ENCODE assay signal across 18 cellular contexts in genomic region chr3:119831941-119832371, GRCh38. TPM values are rescaled to one million over a fixed set of nuclear protein-coding genes. Genes with fewer than 3 reads are reported as not detected.
DNase-seq lines count a peak whose midpoint lies in the region; FAIRE-seq and TF ChIP-seq lines count a peak whose summit lies in the region.
"Had no signal": no experiment of that assay in that cellular context is flagged by ENCODE, and none has a peak within 500 bp of the region (broad histone marks: within the 10 kb centered on the region; RNA-seq: fewer than 3 reads in every experiment).

No MANE protein-coding gene starts in this region.

- H3K36me3 Mint-ChIP-seq in immature natural killer cell: peaks cover 3 to 4% (median 3%) of the 10 kb centered on the region in 3 donors
- H3K36me3 Mint-ChIP-seq in activated CD4-positive, alpha-beta T cell treated with anti-CD3 and anti-CD28 coated beads, Interleukin-2, amount 10 ng/mL, durations not matched to agents 24 days and 14 days (ENCODE audit: low read depth): peaks cover 5% of the 10 kb centered on the region
- H3K36me3 Mint-ChIP-seq: natural killer cell had no signal

- no peak for TF ChIP-seq CTCF in astrocyte of the spinal cord (IDR thresholded peaks at IDR 0.05; ENCODE audit: low read depth, low read length)

- peaks cover 5% of the 10 kb centered on the region for H3K36me3 ChIP-seq in mesodermal cell (ENCODE audit: control insufficient read depth, insufficient read depth, low read length)

- peak overlapping the region in 3 of 6 donors; percentile 22 to 26 (median 24) for H3K27ac Mint-ChIP-seq in immature natural killer cell
- no peak overlapping the region for H3K27ac Mint-ChIP-seq in activated CD4-positive, alpha-beta T cell treated with anti-CD3 and anti-CD28 coated beads, Interleukin-2, amount 10 ng/mL, durations not matched to agents 24 days and 14 days
- H3K27ac Mint-ChIP-seq: activated naive CD4-positive, alpha-beta T cell treated with anti-CD3 and anti-CD28 coated beads, Interleukin-2, amount 10 ng/mL, durations not matched to agents 7 days and 5 days; natural killer cell had no signal

- intact Hi-C loops in activated CD4-positive, alpha-beta T cell treated with anti-CD3 and anti-CD28 coated beads, Interleukin-2, amount 10 ng/mL, durations not matched to agents 24 days and 14 days (cut with micrococcal nuclease): no loop called here

- H3K27ac ChIP-seq in mesodermal cell (ENCODE audit: low read depth, low read length, severe bottlenecking): peak overlapping the region; percentile 62
- H3K27ac ChIP-seq: coronary artery had no signal

- H3K9me3 ChIP-seq in mesodermal cell (ENCODE audit: control insufficient read depth, low read length): no peaks in the 10 kb centered on the region

- H3K27me3 Mint-ChIP-seq in immature natural killer cell (ENCODE audit: low read depth in 3 of 3): no peaks in the 10 kb centered on the region
- H3K27me3 Mint-ChIP-seq in activated CD4-positive, alpha-beta T cell treated with anti-CD3 and anti-CD28 coated beads, Interleukin-2, amount 10 ng/mL, durations not matched to agents 24 days and 14 days: no peaks in the 10 kb centered on the region
- H3K27me3 Mint-ChIP-seq: activated naive CD4-positive, alpha-beta T cell treated with anti-CD3 and anti-CD28 coated beads, Interleukin-2, amount 10 ng/mL, durations not matched to agents 7 days and 5 days; stimulated activated naive CD8-positive, alpha-beta T cell treated with anti-CD3 and anti-CD28 coated beads, Interleukin-15, amount 100 ng/mL, for 72 hours had no signal

- no CpG with 5 or more reads among the region's 1 CpG for WGBS in mesodermal cell (ENCODE audit: insufficient coverage in 2 of 2), 2 experiments

- peak; percentile 86 for FAIRE-seq in H54 (lab: Jason Lieb, UNC)
- FAIRE-seq: HTR-8/SVneo had no signal

- no peak overlapping the region for H3K4me3 Mint-ChIP-seq in immature natural killer cell
- H3K4me3 Mint-ChIP-seq in activated CD4-positive, alpha-beta T cell treated with anti-CD3 and anti-CD28 coated beads, Interleukin-2, amount 10 ng/mL, durations not matched to agents 24 days and 14 days: no peak overlapping the region
- H3K4me3 Mint-ChIP-seq: activated naive CD4-positive, alpha-beta T cell treated with anti-CD3 and anti-CD28 coated beads, Interleukin-2, amount 10 ng/mL, durations not matched to agents 7 days and 5 days; CD14-positive monocyte; natural killer cell; stimulated activated naive CD8-positive, alpha-beta T cell treated with anti-CD3 and anti-CD28 coated beads, Interleukin-15, amount 100 ng/mL, for 72 hours had no signal

- H3K4me3 ChIP-seq in astrocyte of the spinal cord (ENCODE audit: low read depth, low read length) (no peak overlapping the region), mesodermal cell (ENCODE audit: extremely low read depth, insufficient read depth, low read length, poor library complexity, severe bottlenecking) (no peak overlapping the region)
- H3K4me3 ChIP-seq: coronary artery had no signal

- H3K4me1 ChIP-seq in mesodermal cell (ENCODE audit: control insufficient read depth, insufficient read depth, low read length, poor library complexity, severe bottlenecking): peaks cover 16% of the 10 kb centered on the region

- in situ Hi-C loops in astrocyte of the spinal cord (cut with HindIII; ENCODE audit: low sequenced_read_pairs): no loop called here

- TF ChIP-seq POLR2A in H54 (IDR thresholded peaks at IDR 0.05; ENCODE audit: low read depth, low read length): no peak

- DNase-seq in AG20443 (ENCODE audit: low spot score) (peak; percentile 27), H54 (ENCODE audit: insufficient read length, low spot score) (no peak), astrocyte of the spinal cord (ENCODE audit: low read depth, low spot score) (peak; percentile 78), immature natural killer cell (no peak), NCI-H1417 treated with DMSO at 0.1 percent for 48 hours (lab: John Stamatoyannopoulos, UW) (no peak)
- DNase-seq in activated CD4-positive, alpha-beta T cell treated with anti-CD3 and anti-CD28 coated beads, Interleukin-2, amount 10 ng/mL, durations not matched to agents 24 days and 14 days: no peak
- no peak for DNase-seq in NK-92 treated with Interleukin-12 subunit alpha and Interleukin-12 subunit beta, amount 100 ng/mL, for 24 hours (lab: John Stamatoyannopoulos, UW)
- DNase-seq: activated naive CD4-positive, alpha-beta T cell treated with anti-CD3 and anti-CD28 coated beads, Interleukin-2, amount 10 ng/mL, durations not matched to agents 7 days and 5 days; natural killer cell; NCI-H1092 treated with DMSO at 0.1 percent for 48 hours; NCI-H446 treated with DMSO at 0.1 percent for 48 hours; stimulated activated naive CD8-positive, alpha-beta T cell treated with anti-CD3 and anti-CD28 coated beads, Interleukin-15, amount 100 ng/mL, for 72 hours had no signal

- H3K4me1 Mint-ChIP-seq in immature natural killer cell: peaks cover 15 to 53% of the 10 kb centered on the region in 2 donors
- H3K4me1 Mint-ChIP-seq in activated CD4-positive, alpha-beta T cell treated with anti-CD3 and anti-CD28 coated beads, Interleukin-2, amount 10 ng/mL, durations not matched to agents 24 days and 14 days: peaks cover 5% of the 10 kb centered on the region
- H3K4me1 Mint-ChIP-seq: activated naive CD4-positive, alpha-beta T cell treated with anti-CD3 and anti-CD28 coated beads, Interleukin-2, amount 10 ng/mL, durations not matched to agents 7 days and 5 days had no signal

- H3K9me3 Mint-ChIP-seq in immature natural killer cell: no peaks in the 10 kb centered on the region
- H3K9me3 Mint-ChIP-seq in activated CD4-positive, alpha-beta T cell treated with anti-CD3 and anti-CD28 coated beads, Interleukin-2, amount 10 ng/mL, durations not matched to agents 24 days and 14 days: no peaks in the 10 kb centered on the region
- H3K9me3 Mint-ChIP-seq: activated naive CD4-positive, alpha-beta T cell treated with anti-CD3 and anti-CD28 coated beads, Interleukin-2, amount 10 ng/mL, durations not matched to agents 7 days and 5 days; CD14-positive monocyte; natural killer cell; stimulated activated naive CD8-positive, alpha-beta T cell treated with anti-CD3 and anti-CD28 coated beads, Interleukin-15, amount 100 ng/mL, for 72 hours had no signal

RNA-seq across cellular contexts. Expression of gene NR1I2, which starts 50.1 kb away (rescaled TPM):
- polyA plus RNA-seq in mesodermal cell (2013, experiment 1 of 2): not detected
- not detected for polyA plus RNA-seq in mesodermal cell (2013, experiment 2 of 2)
- under 1 TPM in 2 of 3 donors, not detected in 1; 0.24 to 0.40 TPM for polyA plus RNA-seq in immature natural killer cell
- 0.16 and 0.17 TPM in 2 replicates for total RNA-seq in activated CD4-positive, alpha-beta T cell treated with anti-CD3 and anti-CD28 coated beads, Interleukin-2, amount 10 ng/mL, durations not matched to agents 24 days and 14 days
- total RNA-seq: fibroblast of lung, sciatic nerve had no signal
- polyA plus RNA-seq: CD14-positive monocyte had no signal

Comparison
In these comparisons a context has a peak if more than half of its experiments do, and no peak if none do; other contexts are left out.
1. DNase-seq: peak in AG20443 (single experiment) and astrocyte of the spinal cord (single experiment); none in H54 (single experiment), immature natural killer cell (0 of 3), activated CD4-positive, alpha-beta T cell treated with anti-CD3 and anti-CD28 coated beads, Interleukin-2, amount 10 ng/mL, durations not matched to agents 24 days and 14 days (single experiment), NK-92 treated with Interleukin-12 subunit alpha and Interleukin-12 subunit beta, amount 100 ng/mL, for 24 hours (single experiment) and NCI-H1417 treated with DMSO at 0.1 percent for 48 hours (single experiment).